8 cellular contexts compared by ENCODE assay signal in the genomic region with DNA sequence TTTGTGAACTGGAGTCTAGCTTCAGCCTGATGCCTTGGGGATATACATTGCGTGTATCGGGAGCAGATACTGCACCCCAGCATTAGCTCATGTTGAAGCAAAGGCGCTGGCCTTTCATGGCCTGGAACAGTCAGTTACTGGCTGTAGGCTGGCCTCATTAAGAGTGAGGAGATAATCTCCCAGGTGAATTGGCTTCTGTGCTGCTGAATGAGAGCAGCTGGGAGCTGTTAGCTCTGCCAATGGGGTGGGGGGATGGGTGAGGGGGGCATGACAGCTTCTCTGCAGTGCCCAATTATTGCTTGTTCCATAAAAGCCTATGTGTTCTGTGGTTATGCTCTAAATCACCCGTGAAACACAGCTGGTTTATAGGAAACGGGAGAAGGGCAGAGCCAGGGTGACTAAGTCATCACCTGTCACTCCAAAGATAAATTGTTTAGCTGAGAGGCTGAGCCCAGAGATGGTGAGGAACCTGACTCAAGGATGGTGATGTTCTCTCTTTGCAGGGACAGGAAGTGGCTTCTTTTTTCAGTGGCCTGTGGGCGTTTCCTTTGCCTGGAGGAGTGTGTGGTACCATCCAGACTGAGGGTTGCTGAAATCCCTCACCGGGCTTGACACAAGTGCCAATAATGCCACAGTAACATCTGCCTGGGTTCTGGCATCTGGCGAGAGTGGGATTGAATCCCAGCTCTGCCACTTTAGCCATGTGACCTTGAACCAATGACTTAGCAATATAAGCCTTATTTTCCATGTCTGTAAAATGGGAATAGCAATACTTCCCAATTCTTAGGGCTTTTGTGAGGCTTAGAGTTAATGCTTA.
DNase-seq lines count a peak whose midpoint lies in the region; ATAC-seq and TF ChIP-seq lines count a peak whose summit lies in the region.

No MANE protein-coding gene starts in this region.

- ATAC-seq in GM21825 (IDR thresholded peaks at IDR 0.05; ENCODE audit: unreplicated experiment) = peak; percentile 83

- peak; percentile 83 for DNase-seq in EH (ENCODE audit: low read depth)
- peak; percentile 63 for DNase-seq in SKM-1 treated with dmso at 0.1 percent for 144 hours (lab: John Stamatoyannopoulos, UW; ENCODE audit: unreplicated experiment)
- DNase-seq in activated naive CD4-positive, alpha-beta T cell treated with anti-CD3 and anti-CD28 coated beads, Interleukin-2, amount 50 U/mL, for 16 hours = peak; percentile 73
- DNase-seq in kidney glomerular epithelial cell (lab: John Stamatoyannopoulos, UW) = peak; percentile 96
- peak; percentile 69 to 76 for DNase-seq in stimulated activated CD8-positive, alpha-beta memory T cell treated with anti-CD3 and anti-CD28 coated beads, Interleukin-15, amount 100 ng/mL, for 48 hours (ENCODE audit: low read depth in 2 of 2)
- no peak for DNase-seq in Ammon's horn (ENCODE audit: low spot score)

- H3K4me2 ChIP-seq in Loucy (ENCODE audit: low read depth, low read length, poor library complexity, severe bottlenecking) = peak overlapping the region; percentile 64

- no peaks in the 10 kb centered on the region for H3K36me3 ChIP-seq in Loucy (ENCODE audit: insufficient read depth, low read length)

- no peak overlapping the region for H2AFZ ChIP-seq in Loucy (ENCODE audit: low read length)

- TF ChIP-seq CTCF in Loucy (conservative IDR thresholded peaks at IDR 0.05; ENCODE audit: low read length) = no peak

- H3K9me2 ChIP-seq in Loucy (replicated peaks; ENCODE audit: low read depth, low read length) = no peaks in the 10 kb centered on the region

- no peaks in the 10 kb centered on the region for H3K79me2 ChIP-seq in Loucy (ENCODE audit: insufficient read depth, low read length)

- H3K4me3 ChIP-seq in Loucy (ENCODE audit: low read length, poor library complexity, severe bottlenecking) = peak overlapping the region; percentile 44

- H3K9ac ChIP-seq in Loucy (ENCODE audit: low read depth, low read length, poor library complexity, severe bottlenecking) = peak overlapping the region; percentile 42

- H4K20me1 ChIP-seq in Loucy (ENCODE audit: insufficient read depth, low read length, poor library complexity, severe bottlenecking) = no peaks in the 10 kb centered on the region

- H3K9me3 ChIP-seq in Loucy (ENCODE audit: insufficient read depth, low read depth, low read length) = no peaks in the 10 kb centered on the region

- no peaks in the 10 kb centered on the region for H3K27me3 ChIP-seq in Loucy (ENCODE audit: insufficient read depth, low read length, poor library complexity, severe bottlenecking)

- H3K4me1 ChIP-seq in Loucy (ENCODE audit: insufficient read depth, low read length, poor library complexity, severe bottlenecking) = peaks cover 46% of the 10 kb centered on the region

- peaks cover 8% of the 10 kb centered on the region for H3F3A ChIP-seq in Loucy (ENCODE audit: low read depth)
